Comparison of ENCODE assay signal across 8 cellular contexts in genomic region chr6:112163295-112164257, GRCh38.
DNase-seq lines count a peak whose midpoint lies in the region; ATAC-seq and TF ChIP-seq lines count a peak whose summit lies in the region.

No MANE protein-coding gene starts in this region.

- H3K27ac ChIP-seq in VCaP = no peak overlapping the region
- no peak overlapping the region for H3K27ac ChIP-seq in right lobe of liver

- H3K36me3 ChIP-seq in right lobe of liver = no peaks in the 10 kb centered on the region

- no peaks in the 10 kb centered on the region for H3K9me3 ChIP-seq in right lobe of liver

- peak; percentile 97 for TF ChIP-seq CTCF in VCaP (conservative IDR thresholded peaks at IDR 0.05)
- peak; percentile 79 to 93 (median 88) for TF ChIP-seq CTCF in right lobe of liver (IDR thresholded peaks at IDR 0.05)

- no peaks in the 10 kb centered on the region for H3K4me1 ChIP-seq in right lobe of liver

- intact Hi-C loops in right lobe of liver (cut with DNase I) = loop anchor here (5.0 to 10.0 kb wide), 2 partner anchors 76 to 449 kb away; partner anchors contain the start of genes FAM229B (in 1 of the 2) and TUBE1 (in 1 of the 2)

- H3K4me3 ChIP-seq in right lobe of liver = no peak overlapping the region

- in situ Hi-C loops in T47D (cut with HindIII; ENCODE audit: low pct_unique_long_range_greater_than_20kb, low sequenced_read_pairs) = no loop called here

- ATAC-seq in HG02759 (IDR thresholded peaks at IDR 0.05; ENCODE audit: unreplicated experiment) (peak; percentile 100), right lobe of liver (peak; percentile 100)

- peak; percentile 75 for DNase-seq in activated gamma-delta T cell treated with Interleukin-2 at 50 U/mL for 16 hours
- DNase-seq in activated gamma-delta T cell (lab: John Stamatoyannopoulos, UW) = no peak
- DNase-seq in NCI-H128 (lab: John Stamatoyannopoulos, UW; ENCODE audit: unreplicated experiment) = peak; percentile 11
- DNase-seq in T47D (ENCODE audit: low read depth in 1 of 2, low spot score in 1 of 2) = peak; percentile 7 to 56
- peak; percentile 75 to 82 (median 75) for DNase-seq in right lobe of liver
- peak; percentile 37 for DNase-seq in stimulated activated CD8-positive, alpha-beta memory T cell treated with anti-CD3 and anti-CD28 coated beads, Interleukin-12 subunit alpha, Interleukin-12 subunit beta, amount 100 ng/mL, for 4 hours (ENCODE audit: low read depth)

- no peaks in the 10 kb centered on the region for H3K27me3 ChIP-seq in right lobe of liver

- TF ChIP-seq POLR2A in right lobe of liver (IDR thresholded peaks at IDR 0.05) = no peak

- 19% methylated on average over 21 of the region's 21 CpGs for WGBS in right lobe of liver (ENCODE audit: insufficient coverage, low coverage, low lambda C conversion rate, missing lambda C conversion rate)
